ENCODE assay signal across 18 cellular contexts in genomic region chr7:1248459-1249131, GRCh38. TPM values are rescaled to one million over a fixed set of nuclear protein-coding genes. Genes with fewer than 3 reads are reported as not detected.
DNase-seq lines count a peak whose midpoint lies in the region; ATAC-seq, FAIRE-seq and TF ChIP-seq lines count a peak whose summit lies in the region.
"Had no signal": no experiment of that assay in that cellular context is flagged by ENCODE, and none has a peak within 500 bp of the region (broad histone marks: within the 10 kb centered on the region; RNA-seq: fewer than 3 reads in every experiment).

No MANE protein-coding gene starts in this region.

- peaks cover 0 to 15% (median 0%) of the 10 kb centered on the region in 8 donors for H3K9me3 Mint-ChIP-seq in CD4-positive, alpha-beta memory T cell
- H3K9me3 Mint-ChIP-seq in nephron: no peaks in the 10 kb centered on the region
- H3K9me3 Mint-ChIP-seq: activated B cell treated with CpG ODN at 0.5 μM for 24 hours; activated naive CD8-positive, alpha-beta T cell treated with anti-CD3 and anti-CD28 coated beads for 36 hours; CD4-positive, alpha-beta T cell had no signal

- TF ChIP-seq RAD21 in K562 (CRISPR knock-in tag; conservative IDR thresholded peaks at IDR 0.05 in 1 of 2, IDR thresholded peaks at IDR 0.05 in 1 of 2): no peak

- no peaks in the 10 kb centered on the region for H3K36me3 ChIP-seq in CD4-positive, alpha-beta memory T cell (ENCODE audit: insufficient read depth, low read length)
- H3K36me3 ChIP-seq in K562 (ENCODE audit: control insufficient read depth, insufficient read depth, low read length): no peaks in the 10 kb centered on the region
- H3K36me3 ChIP-seq: Peyer's patch, tibial artery had no signal

- H2AFZ ChIP-seq in K562 (ENCODE audit: low read depth, low read length): no peak overlapping the region

- WGBS in K562 (ENCODE audit: insufficient coverage, low coverage, missing lambda C conversion rate): 5% methylated on average over 30 of the region's 32 CpGs

- TF ChIP-seq EP300 in K562 (IDR thresholded peaks at IDR 0.05; ENCODE audit: low read length): no peak

- peaks cover 61% of the 10 kb centered on the region for H3K27me3 ChIP-seq in CD4-positive, alpha-beta memory T cell (ENCODE audit: insufficient read depth, low read length)
- H3K27me3 ChIP-seq in K562 (ENCODE audit: control insufficient read depth in 2 of 2, insufficient read depth in 2 of 2, low read length in 2 of 2): peaks cover 55 to 82% of the 10 kb centered on the region in 2 experiments

- peak in 1 of 5 donors; percentile 40 for DNase-seq in CD4-positive, alpha-beta memory T cell
- peak; percentile 15 for DNase-seq in G401 (ENCODE audit: low spot score)
- no peak for DNase-seq in K562 (ENCODE audit: extremely low read depth in 1 of 4, low spot score in 3 of 4)
- DNase-seq in NCI-H2227 (lab: John Stamatoyannopoulos, UW; ENCODE audit: unreplicated experiment): no peak
- DNase-seq: activated B cell treated with CpG ODN at 0.5 μM for 24 hours; activated naive CD8-positive, alpha-beta T cell treated with anti-CD3 and anti-CD28 coated beads for 36 hours; KG1; NCI-H446; Peyer's patch; tibial artery had no signal

- H3K36me3 Mint-ChIP-seq in CD4-positive, alpha-beta memory T cell: no peaks in the 10 kb centered on the region
- H3K36me3 Mint-ChIP-seq in nephron (ENCODE audit: low read depth): no peaks in the 10 kb centered on the region
- H3K36me3 Mint-ChIP-seq: activated naive CD8-positive, alpha-beta T cell treated with anti-CD3 and anti-CD28 coated beads for 36 hours had no signal

- no peak for ATAC-seq in K562
- no peak for ATAC-seq in GM21515 (IDR thresholded peaks at IDR 0.05; ENCODE audit: unreplicated experiment)
- no peak for ATAC-seq in GM21423 (IDR thresholded peaks at IDR 0.05; ENCODE audit: unreplicated experiment)

- peaks cover 4 to 36% (median 9%) of the 10 kb centered on the region in 4 donors for H3K4me1 Mint-ChIP-seq in CD4-positive, alpha-beta memory T cell
- peaks cover 26% of the 10 kb centered on the region for H3K4me1 Mint-ChIP-seq in nephron

- H3K79me2 ChIP-seq in K562 (ENCODE audit: control insufficient read depth, insufficient read depth, low read length): no peaks in the 10 kb centered on the region

- no peaks in the 10 kb centered on the region for H3K9me1 ChIP-seq in K562 (ENCODE audit: control insufficient read depth, insufficient read depth, low read length)

- H3K4me3 ChIP-seq in CD4-positive, alpha-beta memory T cell (ENCODE audit: low read length in 2 of 2): no peak overlapping the region
- no peak overlapping the region for H3K4me3 ChIP-seq in K562
- H3K4me3 ChIP-seq: Peyer's patch, tibial artery had no signal

- H3K9ac ChIP-seq in K562 (ENCODE audit: insufficient read depth in 1 of 2, low read depth in 2 of 2, low read length in 2 of 2): no peak overlapping the region

- TF ChIP-seq CTCF in K562 (IDR thresholded peaks at IDR 0.05 in 2 of 3, conservative IDR thresholded peaks at IDR 0.05 in 1 of 3; ENCODE audit: insufficient read depth in 2 of 3, low read depth in 1 of 3, low read length in 3 of 3) (no peak), nephron (IDR thresholded peaks at IDR 0.05; ENCODE audit: unreplicated experiment in 3 of 3) (no peak)

- no peak overlapping the region for H3K4me2 ChIP-seq in K562 (ENCODE audit: insufficient read depth, low read length)

- H3K27me3 Mint-ChIP-seq in CD4-positive, alpha-beta memory T cell: peaks cover 48 to 53% of the 10 kb centered on the region in 2 donors
- peaks cover 93% of the 10 kb centered on the region for H3K27me3 Mint-ChIP-seq in nephron (ENCODE audit: low read depth)

- BruUV-seq in K562 (replicated peaks; lab: Mats Ljungman, UMichigan): no TSS peak

- CTCF ChIA-PET in CD4-positive, alpha-beta memory T cell (lab: Charles Lee; ENCODE audit: partially characterized antibody): no interaction called here
- CTCF ChIA-PET in K562 (lab: Yijun Ruan, JAX; ENCODE audit: low intra/inter-chr PET ratio): no interaction called here

- no peaks in the 10 kb centered on the region for H3K9me3 ChIP-seq in CD4-positive, alpha-beta memory T cell (ENCODE audit: control insufficient read depth in 1 of 2, low read length in 2 of 2)
- no peaks in the 10 kb centered on the region for H3K9me3 ChIP-seq in K562 (replicated peaks; ENCODE audit: control insufficient read depth, insufficient read depth, low read depth, low read length)
- H3K9me3 ChIP-seq: Peyer's patch, tibial artery had no signal

- POLR2A ChIA-PET in CD4-positive, alpha-beta memory T cell (lab: Charles Lee; ENCODE audit: partially characterized antibody): no interaction called here
- POLR2A ChIA-PET in K562 (lab: Yijun Ruan, JAX): interaction anchor here (0.5 kb wide), 1 partner anchor 114 kb away, joined by 3 read pairs; no protein-coding TSS in a partner anchor

- peaks cover 15% of the 10 kb centered on the region for H3K4me1 ChIP-seq in CD4-positive, alpha-beta memory T cell (ENCODE audit: insufficient read depth, low read length)
- H3K4me1 ChIP-seq in K562 (replicated peaks in 1 of 2; ENCODE audit: control insufficient read depth in 2 of 2, insufficient read depth in 2 of 2, low read length in 2 of 2): peaks cover 2 to 52% of the 10 kb centered on the region in 2 experiments; a peak in 2 of 5 replicates

- FAIRE-seq in K562 (lab: Jason Lieb, UNC): no peak
- FAIRE-seq: islet of Langerhans had no signal

- peak overlapping the region in 6 of 8 donors; percentile 21 to 73 (median 60) for H3K4me3 Mint-ChIP-seq in CD4-positive, alpha-beta memory T cell
- H3K4me3 Mint-ChIP-seq in nephron: peak overlapping the region in 2 of 3 experiments; percentile 17
- H3K4me3 Mint-ChIP-seq: activated B cell treated with CpG ODN at 0.5 μM for 24 hours; activated naive CD8-positive, alpha-beta T cell treated with anti-CD3 and anti-CD28 coated beads for 36 hours; CD4-positive, alpha-beta T cell had no signal

- no peak overlapping the region for H3K27ac ChIP-seq in CD4-positive, alpha-beta memory T cell (ENCODE audit: low read depth, low read length)
- no peak overlapping the region for H3K27ac ChIP-seq in K562 (ENCODE audit: extremely low read depth, low read depth, low read length)
- H3K27ac ChIP-seq: epithelial cell of prostate, Peyer's patch, tibial artery had no signal

- H3K27ac Mint-ChIP-seq in CD4-positive, alpha-beta memory T cell: peak overlapping the region in 4 of 7 donors; percentile 25 to 68 (median 52)
- no peak overlapping the region for H3K27ac Mint-ChIP-seq in nephron
- H3K27ac Mint-ChIP-seq: activated B cell treated with CpG ODN at 0.5 μM for 24 hours; activated naive CD8-positive, alpha-beta T cell treated with anti-CD3 and anti-CD28 coated beads for 36 hours; CD4-positive, alpha-beta T cell had no signal

- intact Hi-C loops in CD4-positive, alpha-beta memory T cell (cut with micrococcal nuclease): no loop called here
- intact Hi-C loops in K562 (cut with micrococcal nuclease): no loop called here

- in situ Hi-C loops in G401 (cut with HindIII; ENCODE audit: low sequenced_read_pairs): no loop called here
- in situ Hi-C loops in K562 (cut with MboI): no loop called here

- no peak for TF ChIP-seq POLR2A in K562 (conservative IDR thresholded peaks at IDR 0.05)

- peaks cover 22% of the 10 kb centered on the region for H4K20me1 ChIP-seq in K562 (replicated peaks; ENCODE audit: control insufficient read depth, insufficient read depth, low read length)

TF ChIP-seq in K562, 482 proteins besides CTCF, POLR2A, EP300 and RAD21:
- no peak for TF ChIP-seq ZNF511 (CRISPR knock-in tag; IDR thresholded peaks at IDR 0.05)
- peak in 1 of 2 experiments; percentile 69 for TF ChIP-seq E2F6 (IDR thresholded peaks at IDR 0.05; ENCODE audit: borderline replicate concordance in 1 of 2, extremely low read depth in 1 of 2, insufficient read depth in 1 of 2, insufficient read length in 1 of 2, low read depth in 1 of 2, low read length in 1 of 2, poor library complexity in 1 of 2, severe bottlenecking in 1 of 2)
- TF ChIP-seq MAX (CRISPR knock-in tag; IDR thresholded peaks at IDR 0.05): 0 out of 2 replicates have a peak, but pooled peaks have one; percentile 27
- peak; percentile 56; the same call in 1 of the 2 replicates for TF ChIP-seq SAFB (IDR thresholded peaks at IDR 0.05; ENCODE audit: borderline replicate concordance, low read depth, low read length)

RNA-seq across cellular contexts. Expression of gene UNCX, which starts 15.9 kb away (rescaled TPM):
- not detected for total RNA-seq in CD4-positive, alpha-beta memory T cell
- not detected for polyA plus RNA-seq in CD4-positive, alpha-beta memory T cell
- total RNA-seq in G401 (2014; rRNA removed; shearing (Covaris generic)): 0.10 and 0.25 TPM in 2 replicates
- not detected in 2 replicates for total RNA-seq in K562 (2011; cell fraction: chromatin; rRNA removed; ENCODE audit: low replicate concordance)
- total RNA-seq in K562 (2011; cell fraction: nucleolus; rRNA removed): not detected in 2 replicates
- not detected in 2 replicates for total RNA-seq in K562 (2011; cell fraction: nucleoplasm; rRNA removed)
- not detected in 2 replicates for total RNA-seq in K562 (2014; rRNA removed)
- not detected in 2 replicates for total RNA-seq in K562 (2014; rRNA removed; fragmentation: Illumina TruSeq; extraction: Trizol)
- total RNA-seq in K562 (2015; rRNA removed; fragmentation: Illumina TruSeq; extraction: Trizol): not detected in 2 replicates
- not detected in 2 replicates for total RNA-seq in K562 (2021)
- not detected in 2 replicates for polyA plus RNA-seq in K562 (2011; rRNA removed)
- polyA plus RNA-seq in K562 (2011; cell fraction: cytosol; rRNA removed): not detected in 2 replicates
- polyA plus RNA-seq in K562 (2011; cell fraction: nucleus; rRNA removed): not detected in 2 replicates
- polyA plus RNA-seq in K562 (2012): not detected in 2 replicates
- not detected in 2 replicates for polyA plus RNA-seq in K562 (2014; fragmentation: Illumina TruSeq; extraction: Trizol)
- polyA plus RNA-seq in K562 (2014; fragmentation: Nextera tagmentation; extraction: Ambion mirVana): not detected
- not detected in 2 replicates for polyA plus RNA-seq in K562 (2014; rRNA removed)
- not detected in 2 replicates for polyA minus RNA-seq in K562 (2011; rRNA and poly(A)+ RNA removed)
- not detected in 2 replicates for polyA minus RNA-seq in K562 (2011; cell fraction: cytosol; rRNA and poly(A)+ RNA removed)
- polyA minus RNA-seq in K562 (2011; cell fraction: nucleus; rRNA and poly(A)+ RNA removed): not detected in 2 replicates
- total RNA-seq: activated B cell treated with CpG ODN at 0.5 μM for 24 hours; activated naive CD8-positive, alpha-beta T cell treated with anti-CD3 and anti-CD28 coated beads for 36 hours; CD4-positive, alpha-beta T cell; mononuclear cell; Peyer's patch; pulmonary artery endothelial cell had no signal

Comparison
In these comparisons a context has a peak if more than half of its experiments do, and no peak if none do; other contexts are left out.
1. H3K27ac Mint-ChIP-seq: peak in CD4-positive, alpha-beta memory T cell (4 of 7); none in nephron (0 of 3).